ENCODE assay signal across 22 cellular contexts in the genomic region with DNA sequence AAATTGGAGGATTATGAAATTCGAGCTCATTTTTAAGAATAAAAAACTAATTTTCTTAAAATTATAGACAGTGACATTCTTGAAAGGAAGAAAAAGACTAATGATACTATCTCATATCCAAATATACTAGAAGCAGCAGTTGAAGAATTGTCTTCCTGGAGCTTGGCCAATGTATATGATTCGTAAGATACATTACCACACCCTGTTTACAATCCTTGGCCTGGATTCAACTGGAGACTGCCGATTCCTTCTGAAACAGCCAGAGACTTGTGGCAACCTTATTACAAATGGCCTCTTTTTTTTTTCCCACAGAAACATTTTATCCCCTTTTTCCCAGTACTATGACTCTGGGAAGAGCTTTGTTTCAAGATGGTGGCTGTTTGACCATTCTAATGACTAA.
A peak's percentile ranks its signal among the peaks of the same experiment; 100 is the strongest.
DNase-seq lines count a peak whose midpoint lies in the region; ATAC-seq and TF ChIP-seq lines count a peak whose summit lies in the region.
"Had no signal": no experiment of that assay in that cellular context is flagged by ENCODE, and none has a peak within 500 bp of the region (broad histone marks: within the 10 kb centered on the region; RNA-seq: fewer than 3 reads in every experiment).

No MANE protein-coding gene starts in this region.

- H3K27ac Mint-ChIP-seq in HFFc6, result no peak overlapping the region
- H3K27ac Mint-ChIP-seq: activated naive CD4-positive, alpha-beta T cell treated with anti-CD3 and anti-CD28 coated beads, Interleukin-2, amount 50 U/mL, for 72 hours; endodermal cell; naive thymus-derived CD8-positive, alpha-beta T cell; stimulated activated naive CD8-positive, alpha-beta T cell treated with anti-CD3 and anti-CD28 coated beads, Interleukin-15, Interleukin-2, amounts not matched to agents 100 ng/mL and 50 ng/mL, for 24 hours had no signal

- H3K4me1 Mint-ChIP-seq in HFFc6 (ENCODE audit: low read depth), result peaks cover 16% of the 10 kb centered on the region
- H3K4me1 Mint-ChIP-seq: endodermal cell; naive thymus-derived CD8-positive, alpha-beta T cell had no signal

- no peaks in the 10 kb centered on the region for H3K27me3 Mint-ChIP-seq in HFFc6 (ENCODE audit: insufficient read depth)
- H3K27me3 Mint-ChIP-seq: naive thymus-derived CD8-positive, alpha-beta T cell; stimulated activated naive CD8-positive, alpha-beta T cell treated with anti-CD3 and anti-CD28 coated beads, Interleukin-15, Interleukin-2, amounts not matched to agents 100 ng/mL and 50 ng/mL, for 24 hours had no signal

- H3K4me1 ChIP-seq in RWPE2 (ENCODE audit: insufficient read depth, poor library complexity, severe bottlenecking) (peaks cover 17% of the 10 kb centered on the region), skeletal muscle satellite cell (ENCODE audit: control insufficient read depth, insufficient read depth, low read length) (peaks cover 3% of the 10 kb centered on the region)
- H3K4me1 ChIP-seq: gastroesophageal sphincter, right lobe of liver, tibial nerve had no signal

- H3K4me2 ChIP-seq in skeletal muscle satellite cell (ENCODE audit: low read length), result peak overlapping the region; percentile 31

- no peaks in the 10 kb centered on the region for H3K36me3 ChIP-seq in RWPE2 (ENCODE audit: low read depth)
- no peaks in the 10 kb centered on the region for H3K36me3 ChIP-seq in skeletal muscle satellite cell (ENCODE audit: insufficient read depth, low read length)
- H3K36me3 ChIP-seq: gastroesophageal sphincter, right lobe of liver, tibial nerve had no signal

- TF ChIP-seq CTCF in HFFc6 (IDR thresholded peaks at IDR 0.05) (no peak), RWPE2 (IDR thresholded peaks at IDR 0.05; ENCODE audit: poor library complexity, severe bottlenecking) (no peak), fibroblast of pulmonary artery (IDR thresholded peaks at IDR 0.05; ENCODE audit: low read length, missing control alignments) (no peak)

- H3K4me3 Mint-ChIP-seq in HFFc6, result no peak overlapping the region
- H3K4me3 Mint-ChIP-seq: endodermal cell; naive thymus-derived CD8-positive, alpha-beta T cell; stimulated activated naive CD8-positive, alpha-beta T cell treated with anti-CD3 and anti-CD28 coated beads, Interleukin-15, Interleukin-2, amounts not matched to agents 100 ng/mL and 50 ng/mL, for 24 hours had no signal

- H3K9me3 ChIP-seq in RWPE2 (ENCODE audit: severe bottlenecking) (peaks cover 5% of the 10 kb centered on the region), skeletal muscle satellite cell (replicated peaks; ENCODE audit: low read length) (no peaks in the 10 kb centered on the region)
- H3K9me3 ChIP-seq: right lobe of liver had no signal

- H3K9ac ChIP-seq in skeletal muscle satellite cell (ENCODE audit: low read depth, low read length), result no peak overlapping the region

- H3K9me3 Mint-ChIP-seq in HFFc6, result peaks cover 24% of the 10 kb centered on the region

- H3K4me3 ChIP-seq in RWPE2 (ENCODE audit: severe bottlenecking), result no peak overlapping the region
- H3K4me3 ChIP-seq in fibroblast of pulmonary artery (replicated peaks; ENCODE audit: low read depth, low read length), result no peak overlapping the region
- H3K4me3 ChIP-seq in skeletal muscle satellite cell (ENCODE audit: low read length), result no peak overlapping the region
- H3K4me3 ChIP-seq: gastroesophageal sphincter, right lobe of liver, tibial nerve had no signal

- peak overlapping the region; percentile 69 for H3K27ac ChIP-seq in RWPE2 (ENCODE audit: poor library complexity, severe bottlenecking)
- H3K27ac ChIP-seq: gastroesophageal sphincter, right lobe of liver, tibial nerve had no signal

- peak; percentile 11 for DNase-seq in HFFc6
- DNase-seq in RWPE2 (ENCODE audit: low spot score), result no peak
- DNase-seq in fibroblast of pulmonary artery (ENCODE audit: low read depth), result peak; percentile 36
- no peak for DNase-seq in effector CD4-positive, alpha-beta T cell
- no peak for DNase-seq in NCI-H1694 treated with DMSO at 0.1 percent for 48 hours (lab: John Stamatoyannopoulos, UW)
- DNase-seq in SKM-1 (lab: John Stamatoyannopoulos, UW; ENCODE audit: unreplicated experiment), result no peak
- DNase-seq: AML-193; endodermal cell; mesendoderm; naive thymus-derived CD8-positive, alpha-beta T cell; NCI-H1436; NCI-H2171; NCI-H526; right lobe of liver; Right ventricle myocardium superior; stimulated activated CD4-positive, alpha-beta T cell treated with anti-CD3 and anti-CD28 coated beads, Interleukin-1b, Interleukin-23, amount 100 ng/mL, for 48 hours had no signal

- H3K27me3 ChIP-seq in RWPE2 (ENCODE audit: insufficient read depth, poor library complexity, severe bottlenecking), result no peaks in the 10 kb centered on the region
- no peaks in the 10 kb centered on the region for H3K27me3 ChIP-seq in skeletal muscle satellite cell (ENCODE audit: control insufficient read depth, insufficient read depth, low read length)
- H3K27me3 ChIP-seq: gastroesophageal sphincter, right lobe of liver, tibial nerve had no signal

- ATAC-seq in RWPE2 (ENCODE audit: low read depth), result peak; percentile 80
- ATAC-seq: activated naive CD4-positive, alpha-beta T cell treated with anti-CD3 and anti-CD28 coated beads, Interleukin-2, amount 50 U/mL, for 72 hours; gastroesophageal sphincter; HCT116; naive thymus-derived CD8-positive, alpha-beta T cell; right lobe of liver had no signal

- peaks cover 27% of the 10 kb centered on the region for H3K36me3 Mint-ChIP-seq in HFFc6 (ENCODE audit: low read depth)

Comparison
In these comparisons a context has a peak if more than half of its experiments do, and no peak if none do; other contexts are left out.
1. DNase-seq: peak in HFFc6 (single experiment) and fibroblast of pulmonary artery (single experiment); none in RWPE2 (single experiment), effector CD4-positive, alpha-beta T cell (single experiment), NCI-H1694 treated with DMSO at 0.1 percent for 48 hours (single experiment) and SKM-1 (single experiment).